ENCODE assay signal across 17 cellular contexts in the genomic region with DNA sequence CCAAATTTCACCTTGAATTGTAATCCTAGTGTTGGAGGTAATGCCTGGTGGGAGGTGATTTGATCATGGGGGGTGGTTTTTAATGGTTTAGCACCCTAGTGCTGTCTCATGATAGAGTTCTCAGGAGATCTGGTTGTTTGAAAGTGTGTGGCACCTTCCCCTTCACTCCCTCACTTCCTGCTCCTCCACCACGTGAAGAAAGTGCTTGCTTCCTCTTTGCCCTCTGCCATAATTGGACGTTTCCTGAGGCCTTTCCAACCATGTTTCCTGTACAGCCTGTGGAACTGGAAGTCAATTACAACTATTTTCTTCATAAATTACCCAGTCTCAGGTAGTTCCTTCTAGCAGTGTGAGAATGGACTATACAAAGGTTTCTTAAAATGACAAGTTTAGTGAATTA.
"Had no signal": no experiment of that assay in that cellular context is flagged by ENCODE, and none has a peak within 500 bp of the region (broad histone marks: within the 10 kb centered on the region; RNA-seq: fewer than 3 reads in every experiment).

No MANE protein-coding gene starts in this region.

- H3K9ac ChIP-seq: parathyroid adenoma had no signal

- H3K36me3 ChIP-seq: colonic mucosa, lower lobe of right lung, stomach, thoracic aorta had no signal

- H3K27me3 Mint-ChIP-seq: activated CD4-positive, alpha-beta T cell treated with anti-CD3 and anti-CD28 coated beads for 36 hours; activated CD8-positive, alpha-beta T cell treated with anti-CD3 and anti-CD28 coated beads for 36 hours had no signal

- H3K4me3 Mint-ChIP-seq: activated CD4-positive, alpha-beta T cell treated with anti-CD3 and anti-CD28 coated beads for 36 hours; activated CD8-positive, alpha-beta T cell treated with anti-CD3 and anti-CD28 coated beads for 36 hours; activated naive CD4-positive, alpha-beta T cell treated with anti-CD3 and anti-CD28 coated beads for 36 hours had no signal

- H3K27me3 ChIP-seq: colonic mucosa, foreskin keratinocyte, stomach had no signal

- DNase-seq: activated CD4-positive, alpha-beta T cell treated with anti-CD3 and anti-CD28 coated beads for 36 hours; activated CD8-positive, alpha-beta memory T cell treated with anti-CD3 and anti-CD28 coated beads, Interleukin-2, amount 50 U/mL, for 4 hours; activated CD8-positive, alpha-beta T cell treated with anti-CD3 and anti-CD28 coated beads for 36 hours; activated naive CD4-positive, alpha-beta T cell treated with anti-CD3 and anti-CD28 coated beads for 36 hours; colonic mucosa; effector CD4-positive, alpha-beta T cell; foreskin keratinocyte; head of caudate nucleus; left cardiac atrium; lower lobe of right lung; midbrain; retina; stimulated activated CD4-positive, alpha-beta T cell treated with anti-CD3 and anti-CD28 coated beads, Interleukin-15, amount 100 ng/mL, for 24 hours; stimulated activated CD4-positive, alpha-beta T cell treated with anti-CD3 and anti-CD28 coated beads, Interleukin-4, amount 100 ng/mL, for 4 hours; stomach had no signal

- H3K27ac ChIP-seq: colonic mucosa, foreskin keratinocyte, lower lobe of right lung, parathyroid adenoma, stomach, thoracic aorta had no signal

- H3K4me1 ChIP-seq: colonic mucosa, foreskin keratinocyte, lower lobe of right lung, parathyroid adenoma, stomach had no signal

- H3K9me3 ChIP-seq: colonic mucosa, lower lobe of right lung, thoracic aorta had no signal

- H3K27ac Mint-ChIP-seq: activated CD4-positive, alpha-beta T cell treated with anti-CD3 and anti-CD28 coated beads for 36 hours; activated CD8-positive, alpha-beta T cell treated with anti-CD3 and anti-CD28 coated beads for 36 hours; activated naive CD4-positive, alpha-beta T cell treated with anti-CD3 and anti-CD28 coated beads for 36 hours had no signal

- H2AFZ ChIP-seq: parathyroid adenoma had no signal

- ATAC-seq: activated CD4-positive, alpha-beta T cell treated with anti-CD3 and anti-CD28 coated beads for 36 hours; activated CD8-positive, alpha-beta T cell treated with anti-CD3 and anti-CD28 coated beads for 36 hours; foreskin keratinocyte; left cardiac atrium; lower lobe of right lung had no signal

- H3K4me1 Mint-ChIP-seq: activated CD4-positive, alpha-beta T cell treated with anti-CD3 and anti-CD28 coated beads for 36 hours had no signal

- H3K79me2 ChIP-seq: parathyroid adenoma had no signal

- H3K4me3 ChIP-seq: colonic mucosa, lower lobe of right lung, stomach, thoracic aorta had no signal
